In the genomic region with DNA sequence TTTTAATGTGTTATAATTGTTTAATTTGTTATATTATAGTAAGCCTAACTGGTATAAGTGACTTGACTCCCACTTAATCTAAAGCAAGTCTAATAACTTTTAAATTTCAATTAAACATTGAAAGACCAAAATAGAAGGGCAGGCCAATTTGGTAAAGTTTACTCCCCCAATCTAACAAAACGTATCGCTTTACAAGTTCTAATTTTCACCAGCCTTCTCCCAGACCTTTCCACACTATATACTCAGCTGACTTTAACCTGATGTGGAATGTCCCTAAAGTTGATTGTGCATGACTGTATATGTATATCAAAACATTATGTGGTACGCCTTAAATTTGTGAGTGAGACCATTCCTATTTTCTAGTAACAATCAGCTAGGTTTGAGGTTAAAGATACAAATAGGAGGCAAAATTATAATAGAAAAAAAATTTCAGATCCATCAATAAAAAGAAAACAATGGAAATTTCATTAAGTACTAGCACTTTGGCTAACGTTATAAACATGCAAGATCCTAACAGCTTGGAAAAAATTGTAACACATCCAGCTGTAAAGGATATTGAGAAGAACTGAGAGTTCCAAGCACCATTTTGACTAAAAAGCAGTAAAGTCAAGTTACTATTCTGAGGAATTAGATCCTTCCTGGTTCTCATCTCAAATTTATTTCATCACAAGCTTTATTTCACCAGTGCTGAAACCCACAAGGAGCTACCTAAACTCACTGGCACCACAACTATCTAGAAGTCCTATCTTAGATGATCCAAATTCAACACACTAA, we compare ENCODE assay signal across 27 cellular contexts.
"Had no signal": no experiment of that assay in that cellular context is flagged by ENCODE, and none has a peak within 500 bp of the region (broad histone marks: within the 10 kb centered on the region; RNA-seq: fewer than 3 reads in every experiment).

No MANE protein-coding gene starts in this region.

- H3K9me3 Mint-ChIP-seq: immature natural killer cell; natural killer cell; stimulated activated effector memory CD8-positive, alpha-beta T cell treated with anti-CD3 and anti-CD28 coated beads, Interleukin-12 subunit alpha, Interleukin-12 subunit beta, amount 100 ng/mL, for 72 hours had no signal

- H3K9me3 ChIP-seq: pancreas, prostate gland, sigmoid colon, thyroid gland, upper lobe of left lung, vagina had no signal

- H3K4me3 ChIP-seq: lung, pancreas, prostate gland, sigmoid colon, spleen, thyroid gland, transverse colon, upper lobe of left lung, vagina had no signal

- DNase-seq: head of caudate nucleus; hypothalamus; immature natural killer cell; kidney; mesendoderm; naive B cell; natural killer cell; nucleus accumbens; pancreas; posterior cingulate gyrus; retina; sigmoid colon; small intestine; spleen; stimulated activated CD4-positive, alpha-beta T cell treated with anti-CD3 and anti-CD28 coated beads, Interleukin-4, amount 100 ng/mL, for 24 hours; stimulated activated naive CD4-positive, alpha-beta T cell; thyroid gland; transverse colon; upper lobe of left lung had no signal

- H3K4me3 Mint-ChIP-seq: immature natural killer cell; mesothelial cell of epicardium; naive B cell; natural killer cell; neural crest cell; stimulated activated effector memory CD8-positive, alpha-beta T cell treated with anti-CD3 and anti-CD28 coated beads, Interleukin-12 subunit alpha, Interleukin-12 subunit beta, amount 100 ng/mL, for 72 hours; stimulated activated naive CD8-positive, alpha-beta T cell treated with anti-CD3 and anti-CD28 coated beads, Interleukin-15, Interleukin-2, amounts not matched to agents 100 ng/mL and 50 ng/mL, for 24 hours had no signal

- H3K27ac ChIP-seq: pancreas, prostate gland, sigmoid colon, spleen, thyroid gland, transverse colon, upper lobe of left lung, vagina had no signal

- H3K4me1 Mint-ChIP-seq: immature natural killer cell; naive B cell; natural killer cell; neural crest cell; stimulated activated effector memory CD8-positive, alpha-beta T cell treated with anti-CD3 and anti-CD28 coated beads, Interleukin-12 subunit alpha, Interleukin-12 subunit beta, amount 100 ng/mL, for 72 hours had no signal

- H3K36me3 ChIP-seq: pancreas, prostate gland, sigmoid colon, spleen, thyroid gland, transverse colon, upper lobe of left lung, vagina had no signal

- H3K4me1 ChIP-seq: pancreas, prostate gland, sigmoid colon, spleen, thyroid gland, transverse colon, upper lobe of left lung, vagina had no signal

- H3K36me3 Mint-ChIP-seq: immature natural killer cell; naive B cell; natural killer cell; stimulated activated effector memory CD8-positive, alpha-beta T cell treated with anti-CD3 and anti-CD28 coated beads, Interleukin-12 subunit alpha, Interleukin-12 subunit beta, amount 100 ng/mL, for 72 hours had no signal

- ATAC-seq: left lobe of liver; natural killer cell; pancreas; stimulated activated effector memory CD8-positive, alpha-beta T cell treated with anti-CD3 and anti-CD28 coated beads, Interleukin-12 subunit alpha, Interleukin-12 subunit beta, amount 100 ng/mL, for 72 hours had no signal

- H3K27me3 ChIP-seq: pancreas, sigmoid colon, spleen, thyroid gland, transverse colon, upper lobe of left lung, vagina had no signal

- H3K27ac Mint-ChIP-seq: immature natural killer cell; mesothelial cell of epicardium; naive B cell; natural killer cell; stimulated activated effector memory CD8-positive, alpha-beta T cell treated with anti-CD3 and anti-CD28 coated beads, Interleukin-12 subunit alpha, Interleukin-12 subunit beta, amount 100 ng/mL, for 72 hours; stimulated activated naive CD8-positive, alpha-beta T cell treated with anti-CD3 and anti-CD28 coated beads, Interleukin-15, Interleukin-2, amounts not matched to agents 100 ng/mL and 50 ng/mL, for 24 hours had no signal
